Comparison of ENCODE assay signal across 1 cellular context in genomic region chr9:18360005-18360404, GRCh38.
TF ChIP-seq lines count a peak whose summit lies in the region.

No MANE protein-coding gene starts in this region.

TF ChIP-seq in IMR-90, 13 proteins besides CTCF, POLR2A, EP300 and RAD21 (continued from another document):
- TF ChIP-seq CEBPB (IDR thresholded peaks at IDR 0.05; ENCODE audit: low read depth, low read length) (no peak), SMC3 (IDR thresholded peaks at IDR 0.05; ENCODE audit: low read depth, low read length) (no peak), CHD1 (IDR thresholded peaks at IDR 0.05; ENCODE audit: low read depth, low read length) (no peak), BHLHE40 (IDR thresholded peaks at IDR 0.05; ENCODE audit: low read depth, low read length) (no peak), MAFK (IDR thresholded peaks at IDR 0.05; ENCODE audit: low read depth, low read length) (no peak)
